In the genomic region with DNA sequence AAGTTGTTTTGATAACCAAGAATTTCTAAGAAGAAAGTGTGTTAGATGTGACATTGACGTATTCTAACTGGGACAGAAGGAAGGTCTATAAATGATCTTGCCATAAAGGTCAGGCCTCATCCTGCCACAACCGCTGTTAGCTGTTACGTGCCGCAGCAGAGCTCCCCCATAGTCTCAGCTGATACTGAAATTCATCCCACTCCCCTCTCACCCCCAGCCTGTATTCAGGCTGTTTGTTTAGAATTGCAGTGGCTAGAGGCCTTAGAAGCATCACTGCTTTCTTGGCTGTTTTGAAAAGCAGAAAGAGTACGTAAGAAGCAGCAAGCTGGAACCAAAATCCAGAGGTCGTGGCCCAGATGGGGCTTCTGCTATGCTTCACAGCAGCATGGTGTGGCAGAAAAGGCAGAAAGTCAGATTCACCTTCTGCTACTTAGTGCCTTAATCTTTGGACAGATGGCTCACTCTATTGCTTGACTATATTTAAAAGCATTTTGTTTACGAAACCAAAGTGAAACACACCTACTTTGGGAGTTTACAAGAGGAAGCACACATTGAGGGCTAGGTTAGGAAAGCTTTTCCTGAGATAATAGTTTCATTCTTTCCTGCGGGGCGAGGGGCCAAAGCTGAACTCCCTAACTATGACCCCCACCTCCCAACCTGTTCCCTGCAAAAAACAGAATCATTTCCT, we compare ENCODE assay signal across 9 cellular contexts. TPM values are rescaled to one million over a fixed set of nuclear protein-coding genes. Genes with fewer than 3 reads are reported as not detected.
A peak's percentile ranks its signal among the peaks of the same experiment; 100 is the strongest.
DNase-seq lines count a peak whose midpoint lies in the region; ATAC-seq and TF ChIP-seq lines count a peak whose summit lies in the region.
"Had no signal": no experiment of that assay in that cellular context is flagged by ENCODE, and none has a peak within 500 bp of the region (broad histone marks: within the 10 kb centered on the region; RNA-seq: fewer than 3 reads in every experiment).

No MANE protein-coding gene starts in this region.

- in situ Hi-C loops in mammary epithelial cell (cut with MboI; ENCODE audit: low sequenced_read_pairs in 2 of 2) = no loop called here

- peaks cover 22 to 24% of the 10 kb centered on the region in 2 donors for H3K4me1 Mint-ChIP-seq in natural killer cell treated with Interleukin-12 subunit alpha and Interleukin-12 subunit beta and Interleukin-15 and Interleukin-18, amount 100 ng/mL, for 72 hours (ENCODE audit: low read depth in 2 of 2)
- H3K4me1 Mint-ChIP-seq in activated CD4-positive, alpha-beta memory T cell treated with anti-CD3 and anti-CD28 coated beads for 36 hours (ENCODE audit: low read depth) = peaks cover 5% of the 10 kb centered on the region

- peak overlapping the region; percentile 22 for H3K4me3 Mint-ChIP-seq in natural killer cell treated with Interleukin-12 subunit alpha and Interleukin-12 subunit beta and Interleukin-15 and Interleukin-18, amount 100 ng/mL, for 72 hours
- H3K4me3 Mint-ChIP-seq in activated CD4-positive, alpha-beta memory T cell treated with anti-CD3 and anti-CD28 coated beads for 36 hours = no peak overlapping the region

- H3K9me3 Mint-ChIP-seq in natural killer cell treated with Interleukin-12 subunit alpha and Interleukin-12 subunit beta and Interleukin-15 and Interleukin-18, amount 100 ng/mL, for 72 hours = no peaks in the 10 kb centered on the region
- no peaks in the 10 kb centered on the region for H3K9me3 Mint-ChIP-seq in activated CD4-positive, alpha-beta memory T cell treated with anti-CD3 and anti-CD28 coated beads for 36 hours

- H3K79me2 ChIP-seq in ACC112 (ENCODE audit: control insufficient read depth, insufficient read depth, low read length, unreplicated experiment) = peaks cover 21% of the 10 kb centered on the region
- no peaks in the 10 kb centered on the region for H3K79me2 ChIP-seq in mammary epithelial cell (ENCODE audit: insufficient read depth, low read length)

- H3K27me3 Mint-ChIP-seq in natural killer cell treated with Interleukin-12 subunit alpha and Interleukin-12 subunit beta and Interleukin-15 and Interleukin-18, amount 100 ng/mL, for 72 hours = peaks cover 44 to 75% of the 10 kb centered on the region in 2 donors
- peaks cover 73% of the 10 kb centered on the region for H3K27me3 Mint-ChIP-seq in activated CD4-positive, alpha-beta memory T cell treated with anti-CD3 and anti-CD28 coated beads for 36 hours

- CTCF ChIA-PET in mammary epithelial cell (lab: Charles Lee; ENCODE audit: low non-redundant PET) = no interaction called here
- CTCF ChIA-PET in activated CD4-positive, alpha-beta memory T cell treated with anti-CD3 and anti-CD28 coated beads for 36 hours (lab: Charles Lee) = interaction anchor here (1.6 kb wide), 1 partner anchor 25 kb away, joined by 3 read pairs; no protein-coding TSS in a partner anchor

- peak overlapping the region in 1 of 2 donors; percentile 11 for H3K27ac Mint-ChIP-seq in natural killer cell treated with Interleukin-12 subunit alpha and Interleukin-12 subunit beta and Interleukin-15 and Interleukin-18, amount 100 ng/mL, for 72 hours
- no peak overlapping the region for H3K27ac Mint-ChIP-seq in activated CD4-positive, alpha-beta memory T cell treated with anti-CD3 and anti-CD28 coated beads for 36 hours

- no peaks in the 10 kb centered on the region for H3K27me3 ChIP-seq in ACC112 (ENCODE audit: insufficient read depth, low read length)
- peaks cover 68% of the 10 kb centered on the region for H3K27me3 ChIP-seq in HUES6 (ENCODE audit: control insufficient read depth, insufficient read depth, low read length)
- no peaks in the 10 kb centered on the region for H3K27me3 ChIP-seq in mammary epithelial cell (ENCODE audit: insufficient read depth, low read length)

- peaks cover 9% of the 10 kb centered on the region; the same call in 1 of the 2 replicates for H3K36me3 ChIP-seq in ACC112 (ENCODE audit: insufficient read depth, low read length)
- no peaks in the 10 kb centered on the region for H3K36me3 ChIP-seq in HUES6 (ENCODE audit: control insufficient read depth, insufficient read depth, low read length)
- no peaks in the 10 kb centered on the region for H3K36me3 ChIP-seq in mammary epithelial cell (ENCODE audit: insufficient read depth, low read length)

- dilution Hi-C loops in mammary epithelial cell (cut with HindIII; ENCODE audit: low sequenced_read_pairs) = no loop called here

- TF ChIP-seq CTCF in mammary epithelial cell (conservative IDR thresholded peaks at IDR 0.05 in 1 of 2, IDR thresholded peaks at IDR 0.05 in 1 of 2; ENCODE audit: extremely low read depth in 1 of 2, insufficient read depth in 1 of 2, low read depth in 1 of 2, low read length in 2 of 2) (no peak), GM10266 (IDR thresholded peaks at IDR 0.05; ENCODE audit: control insufficient read depth, insufficient read depth, low read depth, missing control alignments) (no peak)

- intact Hi-C loops in mammary epithelial cell (cut with micrococcal nuclease) = no loop called here
- intact Hi-C loops in activated CD4-positive, alpha-beta memory T cell treated with anti-CD3 and anti-CD28 coated beads for 36 hours (cut with micrococcal nuclease) = no loop called here

- WGBS in mammary epithelial cell (ENCODE audit: low coverage, missing lambda C conversion rate) = 85% methylated on average over 9 of the region's 9 CpGs

- H3K4me3 ChIP-seq in ACC112 (ENCODE audit: low read depth, low read length) = peak overlapping the region; percentile 94
- H3K4me3 ChIP-seq in HUES6 (ENCODE audit: low read depth, low read length) = peak overlapping the region; percentile 90
- peak overlapping the region in 1 of 3 experiments; percentile 48 for H3K4me3 ChIP-seq in mammary epithelial cell (replicated peaks in 1 of 3; ENCODE audit: insufficient read depth in 1 of 3, low read depth in 2 of 3, low read length in 3 of 3)

- DNase-seq in mammary epithelial cell = no peak
- DNase-seq in natural killer cell treated with Interleukin-12 subunit alpha and Interleukin-12 subunit beta and Interleukin-15 and Interleukin-18, amount 100 ng/mL, for 72 hours (ENCODE audit: low spot score) = no peak
- DNase-seq in activated CD4-positive, alpha-beta memory T cell treated with anti-CD3 and anti-CD28 coated beads for 36 hours = no peak
- DNase-seq in RPMI8226 = no peak
- DNase-seq in GM10266 (ENCODE audit: extremely low spot score) = no peak
- DNase-seq: GDM1 had no signal

- no peak for ATAC-seq in natural killer cell treated with Interleukin-12 subunit alpha and Interleukin-12 subunit beta and Interleukin-15 and Interleukin-18, amount 100 ng/mL, for 72 hours
- ATAC-seq in GM21447 (IDR thresholded peaks at IDR 0.05; ENCODE audit: unreplicated experiment) = no peak

- H3K4me1 ChIP-seq in ACC112 (ENCODE audit: control insufficient read depth, insufficient read depth, low read length, unreplicated experiment) (peaks cover 37% of the 10 kb centered on the region), HUES6 (ENCODE audit: control insufficient read depth, insufficient read depth, low read length) (peaks cover 19% of the 10 kb centered on the region), mammary epithelial cell (ENCODE audit: insufficient read depth, low read length) (peaks cover 20% of the 10 kb centered on the region)

- H3K4me2 ChIP-seq in mammary epithelial cell (ENCODE audit: insufficient read depth, low read depth, low read length) = peak overlapping the region; percentile 88

- POLR2A ChIA-PET in activated CD4-positive, alpha-beta memory T cell treated with anti-CD3 and anti-CD28 coated beads for 36 hours (lab: Charles Lee) = no interaction called here

- H3K9me3 ChIP-seq in HUES6 (ENCODE audit: control insufficient read depth, insufficient read depth, low read depth, low read length) (0 out of 2 replicates have a peak, but pooled peaks cover 3% of the 10 kb centered on the region), mammary epithelial cell (replicated peaks; ENCODE audit: insufficient read depth, low read length) (no peaks in the 10 kb centered on the region)

- H3K27ac ChIP-seq in ACC112 (ENCODE audit: low read depth, low read length) (no peak overlapping the region), HUES6 (ENCODE audit: low read depth, low read length) (no peak overlapping the region), mammary epithelial cell (ENCODE audit: insufficient read depth, low read depth, low read length) (no peak overlapping the region)

- H3K9ac ChIP-seq in HUES6 (ENCODE audit: low read length) = no peak overlapping the region
- no peak overlapping the region for H3K9ac ChIP-seq in mammary epithelial cell (ENCODE audit: insufficient read depth, low read length)

- BruUV-seq in mammary epithelial cell (replicated peaks; lab: Mats Ljungman, UMichigan) = no TSS peak

- H4K20me1 ChIP-seq in mammary epithelial cell (ENCODE audit: insufficient read depth, low read length) = no peaks in the 10 kb centered on the region

- no peaks in the 10 kb centered on the region for H3K36me3 Mint-ChIP-seq in natural killer cell treated with Interleukin-12 subunit alpha and Interleukin-12 subunit beta and Interleukin-15 and Interleukin-18, amount 100 ng/mL, for 72 hours
- H3K36me3 Mint-ChIP-seq in activated CD4-positive, alpha-beta memory T cell treated with anti-CD3 and anti-CD28 coated beads for 36 hours = no peaks in the 10 kb centered on the region

- H2AFZ ChIP-seq in ACC112 (ENCODE audit: low read length, unreplicated experiment) (peak overlapping the region; percentile 65), mammary epithelial cell (ENCODE audit: low read depth, low read length) (peak overlapping the region; percentile 95)

RNA-seq across cellular contexts. Expression of a gene that starts 0.9 kb away (rescaled TPM):
- 10 to 100 TPM in 1 of 2 donors, under 1 TPM in 1; 0.56 to 16.5 TPM for total RNA-seq in mammary epithelial cell
- 6.0 TPM for polyA plus RNA-seq in mammary epithelial cell
- polyA minus RNA-seq in mammary epithelial cell = 15.6 TPM
- total RNA-seq in natural killer cell treated with Interleukin-12 subunit alpha and Interleukin-12 subunit beta and Interleukin-15 and Interleukin-18, amount 100 ng/mL, for 72 hours = under 1 TPM; 0.52 to 0.67 TPM
- total RNA-seq in activated CD4-positive, alpha-beta memory T cell treated with anti-CD3 and anti-CD28 coated beads for 36 hours = under 1 TPM; 0.19 to 0.26 TPM

RNA-seq across cellular contexts. Expression of a gene that starts 25.0 kb away (rescaled TPM):
- not detected for total RNA-seq in mammary epithelial cell
- not detected for polyA plus RNA-seq in mammary epithelial cell
- not detected for polyA minus RNA-seq in mammary epithelial cell
- not detected for total RNA-seq in natural killer cell treated with Interleukin-12 subunit alpha and Interleukin-12 subunit beta and Interleukin-15 and Interleukin-18, amount 100 ng/mL, for 72 hours
- total RNA-seq in activated CD4-positive, alpha-beta memory T cell treated with anti-CD3 and anti-CD28 coated beads for 36 hours = not detected

RNA-seq across cellular contexts. Expression of a gene that starts 27.4 kb away (rescaled TPM):
- total RNA-seq in mammary epithelial cell = not detected
- 0.23 TPM for polyA plus RNA-seq in mammary epithelial cell
- polyA minus RNA-seq in mammary epithelial cell = not detected
- not detected for total RNA-seq in natural killer cell treated with Interleukin-12 subunit alpha and Interleukin-12 subunit beta and Interleukin-15 and Interleukin-18, amount 100 ng/mL, for 72 hours
- not detected for total RNA-seq in activated CD4-positive, alpha-beta memory T cell treated with anti-CD3 and anti-CD28 coated beads for 36 hours
